In the genomic region with DNA sequence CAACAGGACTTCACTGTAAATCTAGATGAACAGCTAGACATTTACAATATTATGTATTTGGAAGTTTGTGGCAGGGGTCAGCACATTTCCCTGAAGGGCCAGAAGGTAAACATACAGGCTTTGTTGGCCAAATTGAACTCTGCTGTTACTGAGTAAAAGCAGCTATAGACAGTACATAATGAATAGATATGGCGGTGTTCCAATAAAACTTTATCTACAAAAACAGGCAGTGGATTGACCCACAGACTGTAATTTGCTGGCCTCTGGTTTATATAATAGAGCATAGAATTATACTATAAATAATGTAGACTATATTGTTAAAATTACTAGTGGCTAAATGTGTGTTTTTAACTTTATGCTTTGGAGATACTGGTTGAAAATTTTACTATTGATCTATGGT, we compare ENCODE assay signal across 35 cellular contexts. TPM values are rescaled to one million over a fixed set of nuclear protein-coding genes. Genes with fewer than 3 reads are reported as not detected.
"Had no signal": no experiment of that assay in that cellular context is flagged by ENCODE, and none has a peak within 500 bp of the region (broad histone marks: within the 10 kb centered on the region; RNA-seq: fewer than 3 reads in every experiment).

No MANE protein-coding gene starts in this region.

- H3K4me3 ChIP-seq: pancreas, prostate gland, right atrium auricular region, skin epidermis, smooth muscle cell, spleen, suprapubic skin, testis, tibial artery, transverse colon, upper lobe of right lung, uterus had no signal

- ATAC-seq: naive thymus-derived CD8-positive, alpha-beta T cell; natural killer cell treated with Interleukin-12 subunit alpha and Interleukin-12 subunit beta and Interleukin-15 and Interleukin-18, amount 100 ng/mL, for 72 hours; pancreas; sciatic nerve; stimulated activated memory B cell treated with anti-CD40 and anti-IgM and Interleukin-4, amounts not matched to agents 10 μg/mL and 1 μg/mL and 100 μg/mL, for 72 hours; stimulated activated naive CD8-positive, alpha-beta T cell treated with anti-CD3 and anti-CD28 coated beads, Interleukin-15, amount 100 ng/mL, for 72 hours; stimulated activated naive CD8-positive, alpha-beta T cell treated with anti-CD3 and anti-CD28 coated beads, Interleukin-15, Interleukin-2, amounts not matched to agents 100 U/mL and 50 U/mL, for 24 hours; upper lobe of right lung had no signal

- H3K27ac ChIP-seq: neutrophil, pancreas, prostate gland, right atrium auricular region, skin epidermis, spleen, suprapubic skin, testis, tibial artery, transverse colon, upper lobe of right lung, uterus had no signal

- H3K36me3 ChIP-seq: neutrophil, pancreas, prostate gland, right atrium auricular region, spleen, suprapubic skin, tibial artery, transverse colon, upper lobe of right lung, uterus had no signal

- DNase-seq: naive thymus-derived CD8-positive, alpha-beta T cell; nephron progenitor cell; nucleus accumbens; pancreas; retina; spleen; stimulated activated CD4-positive, alpha-beta T cell treated with anti-CD3 and anti-CD28 coated beads, Interleukin-12 subunit alpha, Interleukin-12 subunit beta, amount 100 ng/mL, for 4 hours; stimulated activated CD4-positive, alpha-beta T cell treated with anti-CD3 and anti-CD28 coated beads, Interleukin-1b, Interleukin-23, amount 100 ng/mL, for 48 hours; stimulated activated CD4-positive, alpha-beta T cell treated with anti-CD3 and anti-CD28 coated beads, Interleukin-4, amount 100 ng/mL, for 1 hour; stimulated activated CD4-positive, alpha-beta T cell treated with anti-CD3 and anti-CD28 coated beads, Interleukin-4, amount 100 ng/mL, for 4 hours; stimulated activated CD8-positive, alpha-beta memory T cell treated with anti-CD3 and anti-CD28 coated beads, Interleukin-4, amount 100 ng/mL, for 48 hours; stimulated activated naive CD4-positive, alpha-beta T cell; stimulated activated naive CD8-positive, alpha-beta T cell treated with anti-CD3 and anti-CD28 coated beads, Interleukin-15, amount 100 ng/mL, for 72 hours; stimulated activated naive CD8-positive, alpha-beta T cell treated with anti-CD3 and anti-CD28 coated beads, Interleukin-15, Interleukin-2, amounts not matched to agents 100 U/mL and 50 U/mL, for 24 hours; substantia nigra; testis; tibial artery; transverse colon; upper lobe of right lung; uterus had no signal

- H3K9me3 ChIP-seq: neutrophil, pancreas, prostate gland, testis, upper lobe of right lung, uterus had no signal

- H3K27me3 ChIP-seq: neutrophil, right atrium auricular region, suprapubic skin, testis, tibial artery, transverse colon, upper lobe of right lung, uterus had no signal

- H3K4me2 ChIP-seq: smooth muscle cell had no signal

- H3K4me1 ChIP-seq: pancreas, prostate gland, right atrium auricular region, spleen, suprapubic skin, testis, tibial artery, transverse colon, upper lobe of right lung, uterus had no signal

RNA-seq across cellular contexts. Expression of gene SERPINA10, which starts 25.7 kb away (rescaled TPM):
- total RNA-seq: naive thymus-derived CD8-positive, alpha-beta T cell; natural killer cell treated with Interleukin-12 subunit alpha and Interleukin-12 subunit beta and Interleukin-15 and Interleukin-18, amount 100 ng/mL, for 72 hours; neural crest cell; omental fat pad; osteocyte; posterior vena cava; prostate gland; pulmonary artery endothelial cell; right atrium auricular region; sciatic nerve; smooth muscle cell; spleen; testis; upper lobe of right lung; urinary bladder; uterus had no signal
- polyA plus RNA-seq: naive thymus-derived CD8-positive, alpha-beta T cell; smooth muscle cell; spleen had no signal

RNA-seq across cellular contexts. Expression of gene SERPINA6, which starts 55.8 kb away (rescaled TPM):
- total RNA-seq: naive thymus-derived CD8-positive, alpha-beta T cell; natural killer cell treated with Interleukin-12 subunit alpha and Interleukin-12 subunit beta and Interleukin-15 and Interleukin-18, amount 100 ng/mL, for 72 hours; neural crest cell; osteocyte; posterior vena cava; prostate gland; pulmonary artery endothelial cell; right atrium auricular region; sciatic nerve; smooth muscle cell; spleen; testis; upper lobe of right lung; urinary bladder had no signal
- polyA plus RNA-seq: naive thymus-derived CD8-positive, alpha-beta T cell; smooth muscle cell; spleen had no signal
